21 cellular contexts compared by ENCODE assay signal in the genomic region with DNA sequence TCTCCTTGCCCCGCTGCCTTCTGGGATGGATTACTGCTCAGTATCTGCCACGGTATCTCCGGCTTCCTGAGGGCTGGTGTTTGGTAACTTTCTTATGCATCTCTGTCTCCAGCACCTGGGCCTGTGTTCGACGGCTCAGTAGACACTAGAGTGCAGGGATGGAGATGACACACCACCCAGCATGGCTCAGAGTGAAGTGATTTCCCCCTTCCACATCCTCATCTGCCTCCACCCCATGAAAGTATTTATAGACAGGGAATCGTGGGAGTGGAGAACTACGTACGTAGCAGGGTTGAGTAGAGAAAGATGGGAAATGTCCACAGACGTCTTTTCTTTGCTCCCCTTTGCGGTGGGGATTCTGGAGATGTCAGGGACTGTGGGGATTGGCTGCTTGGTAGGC. TPM values are rescaled to one million over a fixed set of nuclear protein-coding genes. Genes with fewer than 3 reads are reported as not detected.
DNase-seq lines count a peak whose midpoint lies in the region; ATAC-seq and TF ChIP-seq lines count a peak whose summit lies in the region.
"Had no signal": no experiment of that assay in that cellular context is flagged by ENCODE, and none has a peak within 500 bp of the region (broad histone marks: within the 10 kb centered on the region; RNA-seq: fewer than 3 reads in every experiment).

No MANE protein-coding gene starts in this region.

- ATAC-seq in mucosa of descending colon (peak; percentile 31), foreskin keratinocyte (no peak), HG02642 (IDR thresholded peaks at IDR 0.05; ENCODE audit: poor library complexity, unreplicated experiment) (no peak)
- no peak for ATAC-seq in stimulated activated memory B cell treated with anti-CD40 and anti-IgM and Interleukin-4, amounts not matched to agents 10 μg/mL and 1 μg/mL and 100 μg/mL, for 72 hours
- ATAC-seq: GM12878 had no signal

- no peaks in the 10 kb centered on the region for H3K27me3 ChIP-seq in foreskin keratinocyte
- H3K27me3 ChIP-seq: Peyer's patch had no signal

- no peaks in the 10 kb centered on the region for H3K36me3 ChIP-seq in mucosa of descending colon (ENCODE audit: low read depth)
- H3K36me3 ChIP-seq: Peyer's patch had no signal

- peaks cover 3% of the 10 kb centered on the region for H3K36me3 Mint-ChIP-seq in T-helper 2 cell treated with Interferon-gamma antibody and Interleukin-4, amounts not matched to agents 5 μg/mL and 100 μg/mL, for 36 hours (ENCODE audit: low read depth)
- peaks cover 8% of the 10 kb centered on the region for H3K36me3 Mint-ChIP-seq in stimulated activated memory B cell treated with anti-CD40 and anti-IgM and Interleukin-4, amounts not matched to agents 10 μg/mL and 1 μg/mL and 100 μg/mL, for 72 hours
- H3K36me3 Mint-ChIP-seq: CD4-positive, alpha-beta memory T cell had no signal

- H3K4me3 ChIP-seq in mucosa of descending colon: no peak overlapping the region
- H3K4me3 ChIP-seq: GM12878, K562, Peyer's patch had no signal

- no peak for DNase-seq in T-helper 2 cell treated with Interferon-gamma antibody and Interleukin-4, amounts not matched to agents 5 μg/mL and 100 μg/mL, for 36 hours (ENCODE audit: low spot score)
- DNase-seq in T-helper 2 cell (no peak), CD1c-positive myeloid dendritic cell (ENCODE audit: extremely low spot score) (peak; percentile 86), mucosa of descending colon (no peak), foreskin keratinocyte (no peak)
- no peak for DNase-seq in stimulated activated CD4-positive, alpha-beta T cell treated with anti-CD3 and anti-CD28 coated beads, Interleukin-1b, Interleukin-23, amount 100 ng/mL, for 48 hours
- DNase-seq: 8988T; Calu3; CD4-positive, alpha-beta memory T cell; NCI-H1092 treated with DMSO at 0.1 percent for 48 hours; NCI-H146; NCI-H2081; NCI-H2171 treated with DMSO at 0.1 percent for 48 hours; NCI-H510A; NCI-H748 treated with DMSO at 0.1 percent for 48 hours; NK-92 treated with Interleukin-12 subunit alpha and Interleukin-12 subunit beta, amount 100 ng/mL, for 24 hours; Peyer's patch had no signal

- intact Hi-C loops in mucosa of descending colon (cut with DNase I, micrococcal nuclease): no loop called here

- no peak overlapping the region for H3K4me3 Mint-ChIP-seq in T-helper 2 cell treated with Interferon-gamma antibody and Interleukin-4, amounts not matched to agents 5 μg/mL and 100 μg/mL, for 36 hours
- no peak overlapping the region for H3K4me3 Mint-ChIP-seq in stimulated activated memory B cell treated with anti-CD40 and anti-IgM and Interleukin-4, amounts not matched to agents 10 μg/mL and 1 μg/mL and 100 μg/mL, for 72 hours
- H3K4me3 Mint-ChIP-seq: CD4-positive, alpha-beta memory T cell had no signal

- H3K9me3 ChIP-seq in mucosa of descending colon: no peaks in the 10 kb centered on the region
- H3K9me3 ChIP-seq: Peyer's patch had no signal

- H3K27me3 Mint-ChIP-seq in T-helper 2 cell treated with Interferon-gamma antibody and Interleukin-4, amounts not matched to agents 5 μg/mL and 100 μg/mL, for 36 hours (ENCODE audit: low read depth): no peaks in the 10 kb centered on the region
- H3K27me3 Mint-ChIP-seq in stimulated activated memory B cell treated with anti-CD40 and anti-IgM and Interleukin-4, amounts not matched to agents 10 μg/mL and 1 μg/mL and 100 μg/mL, for 72 hours: no peaks in the 10 kb centered on the region
- H3K27me3 Mint-ChIP-seq: CD4-positive, alpha-beta memory T cell had no signal

- TF ChIP-seq CTCF in mucosa of descending colon (IDR thresholded peaks at IDR 0.05): no peak
- no peak for TF ChIP-seq CTCF in foreskin keratinocyte (conservative IDR thresholded peaks at IDR 0.05)

- H3K4me1 Mint-ChIP-seq in T-helper 2 cell treated with Interferon-gamma antibody and Interleukin-4, amounts not matched to agents 5 μg/mL and 100 μg/mL, for 36 hours (ENCODE audit: low read depth): peaks cover 12% of the 10 kb centered on the region
- peaks cover 19% of the 10 kb centered on the region for H3K4me1 Mint-ChIP-seq in stimulated activated memory B cell treated with anti-CD40 and anti-IgM and Interleukin-4, amounts not matched to agents 10 μg/mL and 1 μg/mL and 100 μg/mL, for 72 hours

- H3K27ac ChIP-seq in foreskin keratinocyte: no peak overlapping the region
- H3K27ac ChIP-seq: Peyer's patch had no signal

- H3K9me3 Mint-ChIP-seq in T-helper 2 cell treated with Interferon-gamma antibody and Interleukin-4, amounts not matched to agents 5 μg/mL and 100 μg/mL, for 36 hours: no peaks in the 10 kb centered on the region
- no peaks in the 10 kb centered on the region for H3K9me3 Mint-ChIP-seq in stimulated activated memory B cell treated with anti-CD40 and anti-IgM and Interleukin-4, amounts not matched to agents 10 μg/mL and 1 μg/mL and 100 μg/mL, for 72 hours
- H3K9me3 Mint-ChIP-seq: CD4-positive, alpha-beta memory T cell had no signal

- H3K4me1 ChIP-seq in mucosa of descending colon (ENCODE audit: low read depth) (no peaks in the 10 kb centered on the region), foreskin keratinocyte (no peaks in the 10 kb centered on the region)

- H3K27ac Mint-ChIP-seq in T-helper 2 cell treated with Interferon-gamma antibody and Interleukin-4, amounts not matched to agents 5 μg/mL and 100 μg/mL, for 36 hours: peak overlapping the region; percentile 9
- peak overlapping the region; percentile 69 for H3K27ac Mint-ChIP-seq in stimulated activated memory B cell treated with anti-CD40 and anti-IgM and Interleukin-4, amounts not matched to agents 10 μg/mL and 1 μg/mL and 100 μg/mL, for 72 hours

RNA-seq across cellular contexts. Expression of a gene that starts 11.8 kb away (rescaled TPM):
- 10 to 100 TPM; 15.5 to 20.0 (median 15.6) TPM for total RNA-seq in mucosa of descending colon
- total RNA-seq in foreskin keratinocyte: 12.3 and 13.2 TPM in 2 replicates
- 11.8 and 15.2 TPM in 2 replicates for polyA plus RNA-seq in foreskin keratinocyte

RNA-seq across cellular contexts. Expression of a gene that starts 30.0 kb away (rescaled TPM):
- total RNA-seq in mucosa of descending colon: 10 to 100 TPM; 17.3 to 21.4 (median 19.1) TPM
- 11.6 and 13.7 TPM in 2 replicates for total RNA-seq in foreskin keratinocyte
- 17.8 and 19.6 TPM in 2 replicates for polyA plus RNA-seq in foreskin keratinocyte

RNA-seq across cellular contexts. Expression of a gene that starts 39.4 kb away (rescaled TPM):
- 10 to 100 TPM; 46.4 to 64.8 (median 59.5) TPM for total RNA-seq in mucosa of descending colon
- total RNA-seq in foreskin keratinocyte: 105 and 110 TPM in 2 replicates
- 126 and 127 TPM in 2 replicates for polyA plus RNA-seq in foreskin keratinocyte

RNA-seq across cellular contexts. Expression of a gene that starts 39.6 kb away (rescaled TPM):
- total RNA-seq in mucosa of descending colon: 10 to 100 TPM; 45.3 to 54.8 (median 49.3) TPM
- total RNA-seq in foreskin keratinocyte: 19.1 and 20.7 TPM in 2 replicates
- polyA plus RNA-seq in foreskin keratinocyte: 12.3 and 12.8 TPM in 2 replicates
